Comparison of ENCODE assay signal across 9 cellular contexts in genomic region chr4:13611283-13611842, GRCh38. TPM values are rescaled to one million over a fixed set of nuclear protein-coding genes. Genes with fewer than 3 reads are reported as not detected.
A peak's percentile ranks its signal among the peaks of the same experiment; 100 is the strongest.
DNase-seq lines count a peak whose midpoint lies in the region; ATAC-seq, FAIRE-seq and TF ChIP-seq lines count a peak whose summit lies in the region.
"Had no signal": no experiment of that assay in that cellular context is flagged by ENCODE, and none has a peak within 500 bp of the region (broad histone marks: within the 10 kb centered on the region; RNA-seq: fewer than 3 reads in every experiment).

No MANE protein-coding gene starts in this region.

- DNase-seq in GM06990 (ENCODE audit: extremely low read depth, insufficient read length), result peak; percentile 54
- DNase-seq in GM20000 (ENCODE audit: low spot score), result peak; percentile 60
- DNase-seq in foreskin fibroblast, result peak; percentile 49 to 70
- DNase-seq in mesothelial cell of epicardium (ENCODE audit: low spot score in 2 of 2, unreplicated experiment in 2 of 2), result no peak
- no peak for DNase-seq in frontal cortex (ENCODE audit: low spot score in 2 of 2)
- DNase-seq in NCI-H526 (lab: John Stamatoyannopoulos, UW), result no peak
- DNase-seq in D721Med (ENCODE audit: insufficient read length, low spot score), result no peak
- DNase-seq: SK-N-SH had no signal

- no peak for FAIRE-seq in frontal cortex (lab: Jason Lieb, UNC)
- no peak for FAIRE-seq in D721Med (lab: Jason Lieb, UNC)

- H3K9me3 Mint-ChIP-seq in mesothelial cell of epicardium, result no peaks in the 10 kb centered on the region

- H3K27ac Mint-ChIP-seq in mesothelial cell of epicardium, result no peak overlapping the region

- H3K27me3 Mint-ChIP-seq in mesothelial cell of epicardium (ENCODE audit: low read depth), result no peaks in the 10 kb centered on the region

- peaks cover 44% of the 10 kb centered on the region for H3K36me3 Mint-ChIP-seq in mesothelial cell of epicardium

- TF ChIP-seq CTCF in GM06990 (IDR thresholded peaks at IDR 0.05; ENCODE audit: insufficient read depth, low read length, poor library complexity, severe bottlenecking) (no peak), GM20000 (IDR thresholded peaks at IDR 0.05; ENCODE audit: extremely low read depth, missing control alignments) (no peak), foreskin fibroblast (IDR thresholded peaks at IDR 0.05; ENCODE audit: low read depth, low read length) (no peak), mesothelial cell of epicardium (IDR thresholded peaks at IDR 0.05; ENCODE audit: unreplicated experiment) (no peak), D721Med (IDR thresholded peaks at IDR 0.05; ENCODE audit: insufficient read depth, missing control alignments) (no peak)

- H3K4me3 Mint-ChIP-seq in mesothelial cell of epicardium, result no peak overlapping the region

- no peak overlapping the region for H3K4me3 ChIP-seq in GM06990 (replicated peaks; ENCODE audit: low read depth, low read length)
- no peak overlapping the region for H3K4me3 ChIP-seq in foreskin fibroblast (ENCODE audit: low read depth in 1 of 2, low read length in 2 of 2)

- H3K27me3 ChIP-seq in GM06990 (replicated peaks; ENCODE audit: control insufficient read depth, insufficient read depth, low read length), result no peaks in the 10 kb centered on the region

- H3K36me3 ChIP-seq in GM06990 (ENCODE audit: control insufficient read depth, insufficient read depth, low read length), result peaks cover 6% of the 10 kb centered on the region

- H3K4me1 Mint-ChIP-seq in mesothelial cell of epicardium, result no peaks in the 10 kb centered on the region

- ATAC-seq in HG03378 (IDR thresholded peaks at IDR 0.05; ENCODE audit: unreplicated experiment), result peak; percentile 96

RNA-seq across cellular contexts. Expression of gene BOD1L1, which starts 16.2 kb away (rescaled TPM):
- 53.1 to 56.8 TPM (median 55.6 TPM) in 3 replicates for total RNA-seq in mesothelial cell of epicardium
- total RNA-seq in frontal cortex, result 45.2 TPM

Comparison
In these comparisons a context has a peak if more than half of its experiments do, and no peak if none do; other contexts are left out.
1. DNase-seq: peak in GM06990 (single experiment), GM20000 (single experiment) and foreskin fibroblast (2 of 2); none in mesothelial cell of epicardium (0 of 2), frontal cortex (0 of 2), NCI-H526 (0 of 2) and D721Med (single experiment).